19 cellular contexts compared by ENCODE assay signal in genomic region chrY:14798010-14798409, GRCh38.
"Had no signal": no experiment of that assay in that cellular context is flagged by ENCODE, and none has a peak within 500 bp of the region (broad histone marks: within the 10 kb centered on the region; RNA-seq: fewer than 3 reads in every experiment).

No MANE protein-coding gene starts in this region.

- H3K27ac Mint-ChIP-seq: activated naive CD4-positive, alpha-beta T cell treated with anti-CD3 and anti-CD28 coated beads, Interleukin-2, amount 50 U/mL, for 24 hours; natural killer cell treated with Interleukin-12 subunit alpha and Interleukin-12 subunit beta and Interleukin-15 and Interleukin-18, amount 100 ng/mL, for 72 hours; stimulated activated memory B cell treated with anti-CD40 and anti-IgM and Interleukin-4, amounts not matched to agents 10 μg/mL and 1 μg/mL and 100 μg/mL, for 72 hours had no signal

- DNase-seq: activated CD4-positive, alpha-beta T cell treated with anti-CD3 and anti-CD28 coated beads, Interleukin-2, amount 50 U/mL, for 4 hours; activated gamma-delta T cell; dorsolateral prefrontal cortex; heart left ventricle; kidney; pancreas; sigmoid colon; spleen; stimulated activated CD4-positive, alpha-beta T cell treated with anti-CD3 and anti-CD28 coated beads, Interleukin-4, amount 100 ng/mL, for 4 hours; testis; upper lobe of right lung; WERI-Rb-1 had no signal

- H3K9me3 Mint-ChIP-seq: activated naive CD4-positive, alpha-beta T cell treated with anti-CD3 and anti-CD28 coated beads, Interleukin-2, amount 50 U/mL, for 24 hours; natural killer cell treated with Interleukin-12 subunit alpha and Interleukin-12 subunit beta and Interleukin-15 and Interleukin-18, amount 100 ng/mL, for 72 hours; stimulated activated memory B cell treated with anti-CD40 and anti-IgM and Interleukin-4, amounts not matched to agents 10 μg/mL and 1 μg/mL and 100 μg/mL, for 72 hours had no signal

- H3K4me3 ChIP-seq: dorsolateral prefrontal cortex, gastroesophageal sphincter, heart left ventricle, lung, pancreas, sigmoid colon, spleen, testis, upper lobe of right lung had no signal

- H3K27me3 Mint-ChIP-seq: activated naive CD4-positive, alpha-beta T cell treated with anti-CD3 and anti-CD28 coated beads, Interleukin-2, amount 50 U/mL, for 24 hours; natural killer cell treated with Interleukin-12 subunit alpha and Interleukin-12 subunit beta and Interleukin-15 and Interleukin-18, amount 100 ng/mL, for 72 hours; stimulated activated memory B cell treated with anti-CD40 and anti-IgM and Interleukin-4, amounts not matched to agents 10 μg/mL and 1 μg/mL and 100 μg/mL, for 72 hours had no signal

- H3K27me3 ChIP-seq: dorsolateral prefrontal cortex, gastroesophageal sphincter, heart left ventricle, neutrophil, pancreas, sigmoid colon, spleen, testis, upper lobe of right lung had no signal

- H3K4me3 Mint-ChIP-seq: activated naive CD4-positive, alpha-beta T cell treated with anti-CD3 and anti-CD28 coated beads, Interleukin-2, amount 50 U/mL, for 24 hours; natural killer cell treated with Interleukin-12 subunit alpha and Interleukin-12 subunit beta and Interleukin-15 and Interleukin-18, amount 100 ng/mL, for 72 hours; stimulated activated memory B cell treated with anti-CD40 and anti-IgM and Interleukin-4, amounts not matched to agents 10 μg/mL and 1 μg/mL and 100 μg/mL, for 72 hours had no signal

- H3K9me3 ChIP-seq: gastroesophageal sphincter, heart left ventricle, neutrophil, pancreas, sigmoid colon, spleen, testis, upper lobe of right lung had no signal

- H3K27ac ChIP-seq: dorsolateral prefrontal cortex, gastroesophageal sphincter, heart left ventricle, neutrophil, pancreas, sigmoid colon, spleen, testis, upper lobe of right lung, WERI-Rb-1 had no signal

- H3K36me3 ChIP-seq: gastroesophageal sphincter, heart left ventricle, neutrophil, pancreas, sigmoid colon, spleen, upper lobe of right lung, WERI-Rb-1 had no signal

- H3K4me1 ChIP-seq: gastroesophageal sphincter, heart left ventricle, pancreas, sigmoid colon, spleen, testis, upper lobe of right lung had no signal

- H3K4me1 Mint-ChIP-seq: activated naive CD4-positive, alpha-beta T cell treated with anti-CD3 and anti-CD28 coated beads, Interleukin-2, amount 50 U/mL, for 24 hours had no signal

- ATAC-seq: gastroesophageal sphincter; heart left ventricle; left lobe of liver; natural killer cell treated with Interleukin-12 subunit alpha and Interleukin-12 subunit beta and Interleukin-15 and Interleukin-18, amount 100 ng/mL, for 72 hours; pancreas; stimulated activated memory B cell treated with anti-CD40 and anti-IgM and Interleukin-4, amounts not matched to agents 10 μg/mL and 1 μg/mL and 100 μg/mL, for 72 hours; upper lobe of right lung had no signal

- H3K36me3 Mint-ChIP-seq: activated naive CD4-positive, alpha-beta T cell treated with anti-CD3 and anti-CD28 coated beads, Interleukin-2, amount 50 U/mL, for 24 hours; natural killer cell treated with Interleukin-12 subunit alpha and Interleukin-12 subunit beta and Interleukin-15 and Interleukin-18, amount 100 ng/mL, for 72 hours; stimulated activated memory B cell treated with anti-CD40 and anti-IgM and Interleukin-4, amounts not matched to agents 10 μg/mL and 1 μg/mL and 100 μg/mL, for 72 hours had no signal
